In genomic region chr1:16048573-16049189, GRCh38 we compare ENCODE assay signal across 8 cellular contexts. TPM values are rescaled to one million over a fixed set of nuclear protein-coding genes. Genes with fewer than 3 reads are reported as not detected.
A peak's percentile ranks its signal among the peaks of the same experiment; 100 is the strongest.
DNase-seq lines count a peak whose midpoint lies in the region; ATAC-seq and TF ChIP-seq lines count a peak whose summit lies in the region.

No MANE protein-coding gene starts in this region.

- no peak for TF ChIP-seq POLR2A in lower leg skin (IDR thresholded peaks at IDR 0.05)

- no peaks in the 10 kb centered on the region for H3K79me2 ChIP-seq in GM23338 (replicated peaks; ENCODE audit: insufficient read depth)

- WGBS in lower leg skin, 2 donors, result 0 to 6% methylated on average over 12 to 22 of the region's 25 CpGs

- H3K9me3 ChIP-seq in colonic mucosa, result no peaks in the 10 kb centered on the region

- H3K4me1 ChIP-seq in GM23338 (ENCODE audit: insufficient read depth) (0 out of 2 replicates have a peak, but pooled peaks cover 5% of the 10 kb centered on the region), colonic mucosa (no peaks in the 10 kb centered on the region)

- peak overlapping the region; percentile 89 for H3K4me2 ChIP-seq in GM23338

- no peaks in the 10 kb centered on the region for H3K9me2 ChIP-seq in GM23338 (ENCODE audit: insufficient read depth)

- H3K4me3 Mint-ChIP-seq in GM23338, result peak overlapping the region; percentile 74
- peak overlapping the region; percentile 29 for H3K4me3 Mint-ChIP-seq in stimulated activated memory B cell treated with anti-CD40 and anti-IgM and Interleukin-4, amounts not matched to agents 10 μg/mL and 1 μg/mL and 100 μg/mL, for 72 hours

- H3K36me3 ChIP-seq in GM23338 (ENCODE audit: insufficient read depth) (no peaks in the 10 kb centered on the region), colonic mucosa (no peaks in the 10 kb centered on the region)

- H3K36me3 Mint-ChIP-seq in GM23338 (ENCODE audit: low read depth), result no peaks in the 10 kb centered on the region
- no peaks in the 10 kb centered on the region for H3K36me3 Mint-ChIP-seq in stimulated activated memory B cell treated with anti-CD40 and anti-IgM and Interleukin-4, amounts not matched to agents 10 μg/mL and 1 μg/mL and 100 μg/mL, for 72 hours

- intact Hi-C loops in colonic mucosa (cut with DNase I) (no loop called here), lower leg skin (cut with DNase I; ENCODE audit: low total_unique reads) (no loop called here)

- no peaks in the 10 kb centered on the region for H3F3A ChIP-seq in GM23338 (replicated peaks; ENCODE audit: low read depth)

- DNase-seq in GM23338 (ENCODE audit: low spot score) (peak; percentile 97), RPMI7951 (ENCODE audit: low read depth) (peak; percentile 30), colonic mucosa (peak; percentile 43), lower leg skin (ENCODE audit: low spot score in 2 of 2) (no peak), NK-92 (lab: John Stamatoyannopoulos, UW; ENCODE audit: unreplicated experiment) (no peak)

- peak overlapping the region; percentile 94 for H2AFZ ChIP-seq in GM23338

- TF ChIP-seq CTCF in GM23338 (conservative IDR thresholded peaks at IDR 0.05; ENCODE audit: low read depth in 2 of 2), result peak; percentile 34 to 38
- no peak for TF ChIP-seq CTCF in colonic mucosa (IDR thresholded peaks at IDR 0.05)
- no peak for TF ChIP-seq CTCF in lower leg skin (IDR thresholded peaks at IDR 0.05)

- H3K4me1 Mint-ChIP-seq in GM23338, result peaks cover 12% of the 10 kb centered on the region
- no peaks in the 10 kb centered on the region for H3K4me1 Mint-ChIP-seq in stimulated activated memory B cell treated with anti-CD40 and anti-IgM and Interleukin-4, amounts not matched to agents 10 μg/mL and 1 μg/mL and 100 μg/mL, for 72 hours

- H3K27ac ChIP-seq in GM23338 (ENCODE audit: low read depth) (peak overlapping the region; percentile 69; the same call in 1 of the 2 replicates), colonic mucosa (no peak overlapping the region)

- peak overlapping the region in 1 of 2 donors; percentile 46 for H3K9ac ChIP-seq in colonic mucosa (ENCODE audit: low read depth in 2 of 2, low read length in 2 of 2)

- no peaks in the 10 kb centered on the region for H4K20me1 ChIP-seq in GM23338 (replicated peaks; ENCODE audit: insufficient read depth)

- peak overlapping the region; percentile 71 for H3K4me3 ChIP-seq in GM23338
- H3K4me3 ChIP-seq in colonic mucosa, result peak overlapping the region; percentile 30
- H3K4me3 ChIP-seq in lower leg skin (ENCODE audit: low read depth, poor library complexity, severe bottlenecking), result peak overlapping the region; percentile 11

- H3K9me3 Mint-ChIP-seq in GM23338, result no peaks in the 10 kb centered on the region
- no peaks in the 10 kb centered on the region for H3K9me3 Mint-ChIP-seq in stimulated activated memory B cell treated with anti-CD40 and anti-IgM and Interleukin-4, amounts not matched to agents 10 μg/mL and 1 μg/mL and 100 μg/mL, for 72 hours

- no peaks in the 10 kb centered on the region for H3K27me3 ChIP-seq in GM23338 (ENCODE audit: insufficient read depth)
- H3K27me3 ChIP-seq in colonic mucosa, result no peaks in the 10 kb centered on the region

- H3K27me3 Mint-ChIP-seq in GM23338 (ENCODE audit: insufficient read depth, low read depth, poor library complexity), result peaks cover 4% of the 10 kb centered on the region
- peaks cover 71% of the 10 kb centered on the region for H3K27me3 Mint-ChIP-seq in stimulated activated memory B cell treated with anti-CD40 and anti-IgM and Interleukin-4, amounts not matched to agents 10 μg/mL and 1 μg/mL and 100 μg/mL, for 72 hours

- no peak overlapping the region for H3K27ac Mint-ChIP-seq in GM23338
- H3K27ac Mint-ChIP-seq in stimulated activated memory B cell treated with anti-CD40 and anti-IgM and Interleukin-4, amounts not matched to agents 10 μg/mL and 1 μg/mL and 100 μg/mL, for 72 hours, result no peak overlapping the region

- ATAC-seq in GM23338, result peak; percentile 88
- ATAC-seq in stimulated activated memory B cell treated with anti-CD40 and anti-IgM and Interleukin-4, amounts not matched to agents 10 μg/mL and 1 μg/mL and 100 μg/mL, for 72 hours, result no peak
- ATAC-seq in HG03432 (IDR thresholded peaks at IDR 0.05; ENCODE audit: unreplicated experiment), result no peak
- no peak for ATAC-seq in GM21381 (IDR thresholded peaks at IDR 0.05; ENCODE audit: unreplicated experiment)

TF ChIP-seq in GM23338, 12 proteins besides CTCF, POLR2A, EP300 and RAD21 (continues in another document):
- no peak for TF ChIP-seq ZNF114 (CRISPR knock-in tag; IDR thresholded peaks at IDR 0.05)
- TF ChIP-seq REST (IDR thresholded peaks at IDR 0.05; ENCODE audit: unreplicated experiment), result no peak
- TF ChIP-seq STAT1 (IDR thresholded peaks at IDR 0.05; ENCODE audit: unreplicated experiment), result no peak
- no peak; the same call in 1 of the 2 replicates for TF ChIP-seq CREB1 (CRISPR knock-in tag; IDR thresholded peaks at IDR 0.05; ENCODE audit: low read depth)

RNA-seq across cellular contexts. Expression of gene CLCNKB, which starts 5.1 kb away (rescaled TPM):
- total RNA-seq in GM23338 (2014; rRNA removed; shearing (Covaris generic)), result 1.2 and 1.3 TPM in 2 replicates
- polyA plus RNA-seq in GM23338 (2016; fragmentation: Nextera tagmentation; extraction: Ambion mirVana), result 1.6 and 1.9 TPM in 2 replicates
- total RNA-seq in RPMI7951 (2014; rRNA removed; shearing (Covaris generic)), result not detected in 2 replicates
- total RNA-seq in colonic mucosa (under 1 TPM in 1 of 2 donors, not detected in 1; 0.12 TPM), lower leg skin (under 1 TPM in 1 of 4 donors, not detected in 3; 0.26 TPM)

RNA-seq across cellular contexts. Expression of gene FAM131C, which starts 24.8 kb away (rescaled TPM):
- total RNA-seq in GM23338 (2014; rRNA removed; shearing (Covaris generic)), result 0.74 and 1.3 TPM in 2 replicates
- 0.71 and 0.87 TPM in 2 replicates for polyA plus RNA-seq in GM23338 (2016; fragmentation: Nextera tagmentation; extraction: Ambion mirVana)
- total RNA-seq in RPMI7951 (2014; rRNA removed; shearing (Covaris generic)), result 0.20 TPM in 1 of 2 replicates, not detected in the other
- total RNA-seq in colonic mucosa (under 1 TPM in 1 of 2 donors, not detected in 1; 0.21 TPM), lower leg skin (1 to 10 TPM; 1.1 to 2.6 (median 1.7) TPM)

RNA-seq across cellular contexts. Expression of gene CLCNKA, which starts 26.8 kb away (rescaled TPM):
- total RNA-seq in GM23338 (2014; rRNA removed; shearing (Covaris generic)), result 0.59 TPM in 1 of 2 replicates, not detected in the other
- 0.50 and 0.76 TPM in 2 replicates for polyA plus RNA-seq in GM23338 (2016; fragmentation: Nextera tagmentation; extraction: Ambion mirVana)
- total RNA-seq in RPMI7951 (2014; rRNA removed; shearing (Covaris generic)), result 0.12 TPM in 1 of 2 replicates, not detected in the other
- total RNA-seq in colonic mucosa, result under 1 TPM in 1 of 2 donors, not detected in 1; 0.42 TPM
- total RNA-seq in lower leg skin, result 1 to 10 TPM in 1 of 4 donors, under 1 TPM in 2, not detected in 1; 0.10 to 1.3 (median 0.63) TPM

RNA-seq across cellular contexts. Expression of gene HSPB7, which starts 30.8 kb away (rescaled TPM):
- total RNA-seq in GM23338 (2014; rRNA removed; shearing (Covaris generic)), result not detected in 2 replicates
- 0.13 and 0.97 TPM in 2 replicates for polyA plus RNA-seq in GM23338 (2016; fragmentation: Nextera tagmentation; extraction: Ambion mirVana)
- 7.1 and 7.9 TPM in 2 replicates for total RNA-seq in RPMI7951 (2014; rRNA removed; shearing (Covaris generic))
- 10 to 100 TPM in 1 of 2 donors, 1 to 10 TPM in 1; 1.1 to 12.7 TPM for total RNA-seq in colonic mucosa
- total RNA-seq in lower leg skin, result 1 to 10 TPM; 2.4 to 4.2 (median 3.0) TPM

RNA-seq across cellular contexts. Expression of gene SRARP, which starts 44.6 kb away (rescaled TPM):
- 0.43 TPM in 1 of 2 replicates, not detected in the other for total RNA-seq in GM23338 (2014; rRNA removed; shearing (Covaris generic))
- not detected in 2 replicates for polyA plus RNA-seq in GM23338 (2016; fragmentation: Nextera tagmentation; extraction: Ambion mirVana)
- not detected in 2 replicates for total RNA-seq in RPMI7951 (2014; rRNA removed; shearing (Covaris generic))
- total RNA-seq in colonic mucosa (not detected), lower leg skin (not detected)

Comparison
In these comparisons a context has a peak if more than half of its experiments do, and no peak if none do; other contexts are left out.
1. DNase-seq: peak in GM23338 (single experiment), RPMI7951 (single experiment) and colonic mucosa (single experiment); none in lower leg skin (0 of 2) and NK-92 (single experiment).
2. H3K4me3 ChIP-seq: peak in every context shown above with its lines; median percentile 71 in GM23338; 30 in colonic mucosa; 11 in lower leg skin.
3. CTCF ChIP-seq: peak in GM23338 (2 of 2); none in colonic mucosa (single experiment) and lower leg skin (0 of 3).